Comparison of ENCODE assay signal across 17 cellular contexts in genomic region chrX:66203114-66203513, GRCh38.
"Had no signal": no experiment of that assay in that cellular context is flagged by ENCODE, and none has a peak within 500 bp of the region (broad histone marks: within the 10 kb centered on the region; RNA-seq: fewer than 3 reads in every experiment).

No MANE protein-coding gene starts in this region.

- H3K4me3 ChIP-seq: ascending aorta, breast epithelium, gastroesophageal sphincter, lung, neural progenitor cell, ovary, right lobe of liver, spleen, stomach, testis had no signal

- H3K4me1 ChIP-seq: ascending aorta, breast epithelium, gastroesophageal sphincter, neural progenitor cell, right lobe of liver, spleen, stomach, testis had no signal

- H3K27me3 ChIP-seq: ascending aorta, gastroesophageal sphincter, neural progenitor cell, ovary, testis had no signal

- H3K9me3 ChIP-seq: ascending aorta, breast epithelium, gastroesophageal sphincter, ovary, right lobe of liver, spleen, stomach, testis had no signal

- DNase-seq: activated CD4-positive, alpha-beta T cell treated with anti-CD3 and anti-CD28 coated beads for 1 hour; activated CD4-positive, alpha-beta T cell treated with anti-CD3 and anti-CD28 coated beads, Interleukin-2, amount 50 U/mL, for 4 hours; activated naive CD4-positive, alpha-beta T cell treated with anti-CD3 and anti-CD28 coated beads, Interleukin-2, amount 10 ng/mL, durations not matched to agents 7 days and 5 days; activated T-cell treated with anti-CD3 and anti-CD28 coated beads for 4 hours; erythroblast; ovary; right lobe of liver; spleen; stomach; testis had no signal

- H3K27ac ChIP-seq: ascending aorta, breast epithelium, gastroesophageal sphincter, neural progenitor cell, ovary, right lobe of liver, spleen, stomach, testis, VCaP had no signal

- H3K4me2 ChIP-seq: neural progenitor cell had no signal

- FAIRE-seq: islet of Langerhans had no signal

- H3K9ac ChIP-seq: neural progenitor cell had no signal

- ATAC-seq: gastroesophageal sphincter, right lobe of liver had no signal

- H2AFZ ChIP-seq: neural progenitor cell had no signal

- H3K36me3 ChIP-seq: breast epithelium, ovary, right lobe of liver, spleen, stomach had no signal
